8 cellular contexts compared by ENCODE assay signal in the genomic region with DNA sequence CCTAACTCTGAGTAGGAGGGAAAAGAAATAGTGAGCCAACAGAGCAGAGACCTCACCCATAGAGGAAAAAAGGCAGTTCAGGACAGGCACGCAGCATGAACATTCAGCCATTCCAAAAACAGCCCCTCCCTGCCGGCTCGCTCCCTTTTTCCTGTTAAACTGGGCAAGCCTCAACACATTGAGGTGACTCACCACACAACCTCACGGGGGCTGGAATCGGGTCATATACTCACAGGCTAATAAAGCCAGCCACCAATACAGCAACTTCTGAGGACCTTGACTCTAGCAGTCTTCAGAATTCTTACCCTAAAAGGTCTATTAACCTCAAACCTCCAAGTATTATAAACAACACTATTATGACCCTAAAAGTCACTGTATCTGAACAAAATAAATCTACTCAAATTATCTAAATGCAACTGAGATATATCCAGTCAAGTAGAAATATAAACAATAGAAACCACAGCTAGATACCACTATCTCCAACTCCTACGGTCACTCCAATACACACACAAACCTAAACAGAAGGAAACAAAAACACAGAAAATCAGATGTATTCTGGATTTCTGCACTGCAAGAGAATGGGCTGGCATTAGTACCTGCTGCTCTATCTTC. TPM values are rescaled to one million over a fixed set of nuclear protein-coding genes. Genes with fewer than 3 reads are reported as not detected.
DNase-seq lines count a peak whose midpoint lies in the region; ATAC-seq and TF ChIP-seq lines count a peak whose summit lies in the region.

No MANE protein-coding gene starts in this region.

- TF ChIP-seq POLR2A in NB4 (IDR thresholded peaks at IDR 0.05; ENCODE audit: extremely low read depth, insufficient read length), result no peak

- DNase-seq in AG04449 (ENCODE audit: low read depth, low spot score) (peak; percentile 59), NB4 (ENCODE audit: low read depth) (peak; percentile 6), endothelial cell (ENCODE audit: low spot score) (peak; percentile 58)
- no peak for DNase-seq in activated CD4-positive, alpha-beta T cell treated with anti-CD3 and anti-CD28 coated beads, Interleukin-2, amount 50 U/mL, for 48 hours
- no peak for DNase-seq in activated T-cell treated with anti-CD3 and anti-CD28 coated beads, Interleukin-2, amount 50 U/mL, for 24 hours

- H3K4me3 ChIP-seq in AG04449 (ENCODE audit: low read depth, low read length), result peak overlapping the region; percentile 24
- no peak overlapping the region for H3K4me3 ChIP-seq in NB4 (ENCODE audit: low read depth, low read length)
- peak overlapping the region in 1 of 2 donors; percentile 6 for H3K4me3 ChIP-seq in muscle layer of colon (ENCODE audit: low read depth in 1 of 2, low read length in 2 of 2)

- H3K36me3 ChIP-seq in muscle layer of colon (ENCODE audit: insufficient read depth, low read length), result peaks cover 30% of the 10 kb centered on the region

- peak overlapping the region; percentile 42 for H3K4me3 Mint-ChIP-seq in endothelial cell (ENCODE audit: unreplicated experiment)
- H3K4me3 Mint-ChIP-seq in activated T-cell treated with anti-CD3 and anti-CD28 coated beads, Interleukin-2, amount 50 U/mL, for 24 hours, result no peak overlapping the region

- peaks cover 11% of the 10 kb centered on the region for H3K27me3 Mint-ChIP-seq in endothelial cell (ENCODE audit: unreplicated experiment)
- H3K27me3 Mint-ChIP-seq in activated T-cell treated with anti-CD3 and anti-CD28 coated beads, Interleukin-2, amount 50 U/mL, for 24 hours, result peaks cover 41% of the 10 kb centered on the region

- H3K4me1 ChIP-seq in muscle layer of colon (ENCODE audit: insufficient read depth, low read length), result peaks cover 53% of the 10 kb centered on the region

- ATAC-seq in HG02840 (IDR thresholded peaks at IDR 0.05; ENCODE audit: low FRiP score, unreplicated experiment) (no peak), GM18858 (IDR thresholded peaks at IDR 0.05; ENCODE audit: unreplicated experiment) (no peak)

- no peaks in the 10 kb centered on the region for H3K27me3 ChIP-seq in muscle layer of colon (ENCODE audit: control insufficient read depth in 1 of 2, insufficient read depth in 2 of 2, low read length in 2 of 2)

- H3K9me3 ChIP-seq in muscle layer of colon (ENCODE audit: low read length), result no peaks in the 10 kb centered on the region

- H3K9ac ChIP-seq in muscle layer of colon (ENCODE audit: low read length), result peak overlapping the region; percentile 23

- TF ChIP-seq CTCF in AG04449 (IDR thresholded peaks at IDR 0.05; ENCODE audit: insufficient read depth, low read length, missing control alignments) (no peak), NB4 (IDR thresholded peaks at IDR 0.05; ENCODE audit: low read depth, low read length) (no peak), endothelial cell (IDR thresholded peaks at IDR 0.05; ENCODE audit: unreplicated experiment) (no peak)

- POLR2A ChIA-PET in AG04449 (lab: Yijun Ruan, JAX), result no interaction called here

- H3K4me1 Mint-ChIP-seq in endothelial cell (ENCODE audit: unreplicated experiment), result peaks cover 56% of the 10 kb centered on the region
- peaks cover 51% of the 10 kb centered on the region for H3K4me1 Mint-ChIP-seq in activated T-cell treated with anti-CD3 and anti-CD28 coated beads, Interleukin-2, amount 50 U/mL, for 24 hours (ENCODE audit: low read depth)

- peak overlapping the region; percentile 58 for H3K27ac ChIP-seq in muscle layer of colon (ENCODE audit: low read depth, low read length)

- peak overlapping the region; percentile 98 for H3K27ac Mint-ChIP-seq in endothelial cell (ENCODE audit: unreplicated experiment)
- H3K27ac Mint-ChIP-seq in activated T-cell treated with anti-CD3 and anti-CD28 coated beads, Interleukin-2, amount 50 U/mL, for 24 hours, result no peak overlapping the region

- H3K9me3 Mint-ChIP-seq in endothelial cell (ENCODE audit: unreplicated experiment), result peaks cover 2% of the 10 kb centered on the region
- no peaks in the 10 kb centered on the region for H3K9me3 Mint-ChIP-seq in activated T-cell treated with anti-CD3 and anti-CD28 coated beads, Interleukin-2, amount 50 U/mL, for 24 hours

- H3K36me3 Mint-ChIP-seq in endothelial cell (ENCODE audit: low read depth, unreplicated experiment), result peaks cover 40% of the 10 kb centered on the region
- peaks cover 77% of the 10 kb centered on the region for H3K36me3 Mint-ChIP-seq in activated T-cell treated with anti-CD3 and anti-CD28 coated beads, Interleukin-2, amount 50 U/mL, for 24 hours (ENCODE audit: low read depth)

- CTCF ChIA-PET in AG04449 (lab: Yijun Ruan, JAX), result interaction anchor here (3.0 kb wide), 1 partner anchor 33 kb away, joined by 23 read pairs; no protein-coding TSS in a partner anchor

RNA-seq across cellular contexts. Expression of gene YBX3, which starts 6.3 kb away (rescaled TPM):
- total RNA-seq in endothelial cell (ENCODE audit: unreplicated experiment), result 494 TPM

RNA-seq across cellular contexts. Expression of gene STYK1, which starts 43.0 kb away (rescaled TPM):
- total RNA-seq in endothelial cell (ENCODE audit: unreplicated experiment), result 11.4 TPM

Comparison
In these comparisons a context has a peak if more than half of its experiments do, and no peak if none do; other contexts are left out.
1. DNase-seq: peak in AG04449 (single experiment), NB4 (single experiment) and endothelial cell (single experiment); none in activated CD4-positive, alpha-beta T cell treated with anti-CD3 and anti-CD28 coated beads, Interleukin-2, amount 50 U/mL, for 48 hours (0 of 2) and activated T-cell treated with anti-CD3 and anti-CD28 coated beads, Interleukin-2, amount 50 U/mL, for 24 hours (single experiment).